Comparison of ENCODE assay signal across 20 cellular contexts in the genomic region with DNA sequence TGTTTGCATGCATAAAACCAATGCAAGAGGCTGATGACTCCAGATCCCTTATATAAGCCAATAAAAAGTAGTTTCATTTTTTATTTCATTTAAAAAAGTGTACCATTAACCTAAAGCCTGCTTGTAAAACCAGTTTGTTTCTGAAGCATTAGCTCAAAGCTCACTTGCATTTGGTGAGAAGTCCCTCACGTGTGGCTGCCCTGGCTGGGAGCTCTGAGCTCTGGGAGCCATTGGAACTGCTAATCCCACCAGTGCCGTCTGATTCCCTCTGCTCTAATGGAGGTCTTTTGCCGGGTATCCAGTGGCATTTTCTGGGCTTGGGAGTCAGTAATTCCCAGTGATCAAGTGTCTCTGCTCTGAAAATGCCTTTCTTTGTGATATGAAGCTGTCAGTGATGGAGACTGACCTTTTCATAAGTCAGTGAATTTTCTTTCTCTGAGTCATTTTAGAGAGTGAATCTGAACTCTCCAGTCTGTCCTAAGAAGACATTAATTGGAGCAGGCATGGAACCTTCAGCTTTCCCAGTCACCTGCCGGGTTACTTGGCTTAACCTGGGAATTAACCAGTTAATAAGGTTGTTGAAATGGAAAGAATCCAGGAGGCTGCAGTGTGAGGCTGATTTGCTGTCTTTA. TPM values are rescaled to one million over a fixed set of nuclear protein-coding genes. Genes with fewer than 3 reads are reported as not detected.
DNase-seq lines count a peak whose midpoint lies in the region; ATAC-seq and TF ChIP-seq lines count a peak whose summit lies in the region.
"Had no signal": no experiment of that assay in that cellular context is flagged by ENCODE, and none has a peak within 500 bp of the region (broad histone marks: within the 10 kb centered on the region; RNA-seq: fewer than 3 reads in every experiment).

No MANE protein-coding gene starts in this region.

- H3K27ac ChIP-seq in PC-3 (ENCODE audit: low read length) (no peak overlapping the region), mesenchymal stem cell (ENCODE audit: low read length, poor library complexity, severe bottlenecking) (no peak overlapping the region)
- H3K27ac ChIP-seq: lower lobe of right lung, psoas muscle, stomach had no signal

- no peaks in the 10 kb centered on the region for H4K20me1 ChIP-seq in PC-3 (ENCODE audit: low read length)

- H3K27me3 Mint-ChIP-seq in activated T-helper 2 cell treated with anti-CD3 and anti-CD28 coated beads, Interferon-gamma antibody, Interleukin-2, Interleukin-4, amounts not matched to agents 10 μg/mL and 5 μg/mL and 100 μg/mL, durations not matched to agents 14 hours and 24 hours and 36 hours (ENCODE audit: low read depth): no peaks in the 10 kb centered on the region
- H3K27me3 Mint-ChIP-seq: naive thymus-derived CD4-positive, alpha-beta T cell had no signal

- ATAC-seq in PC-3 (peak; percentile 22), esophagus mucosa (no peak)
- ATAC-seq: lower lobe of right lung; naive thymus-derived CD4-positive, alpha-beta T cell; psoas muscle; T-helper 17 cell had no signal

- no peaks in the 10 kb centered on the region for H3K79me2 ChIP-seq in PC-3 (ENCODE audit: low read length)

- H3K14ac ChIP-seq in mesenchymal stem cell (ENCODE audit: low read length in 2 of 2): no peak overlapping the region

- intact Hi-C loops in PC-3 (cut with micrococcal nuclease): no loop called here
- intact Hi-C loops in activated T-helper 2 cell treated with anti-CD3 and anti-CD28 coated beads, Interferon-gamma antibody, Interleukin-2, Interleukin-4, amounts not matched to agents 10 μg/mL and 5 μg/mL and 100 μg/mL, durations not matched to agents 14 hours and 24 hours and 36 hours (cut with micrococcal nuclease): no loop called here

- H3K36me3 Mint-ChIP-seq in activated T-helper 2 cell treated with anti-CD3 and anti-CD28 coated beads, Interferon-gamma antibody, Interleukin-2, Interleukin-4, amounts not matched to agents 10 μg/mL and 5 μg/mL and 100 μg/mL, durations not matched to agents 14 hours and 24 hours and 36 hours (ENCODE audit: low read depth): no peaks in the 10 kb centered on the region
- H3K36me3 Mint-ChIP-seq: naive thymus-derived CD4-positive, alpha-beta T cell had no signal

- CTCF ChIA-PET in PC-3 (lab: Charles Lee): no interaction called here

- H2BK15ac ChIP-seq in mesenchymal stem cell (ENCODE audit: low read depth, poor library complexity, severe bottlenecking): no peak overlapping the region

- POLR2A ChIA-PET in PC-3 (lab: Charles Lee; ENCODE audit: unreplicated experiment): no interaction called here

- no peaks in the 10 kb centered on the region for H3F3A ChIP-seq in PC-3 (ENCODE audit: low read length, unreplicated experiment)

- H2BK5ac ChIP-seq in mesenchymal stem cell (ENCODE audit: low read depth, low read length, poor library complexity, severe bottlenecking): no peak overlapping the region

- no peak overlapping the region for H3K27ac Mint-ChIP-seq in activated T-helper 2 cell treated with anti-CD3 and anti-CD28 coated beads, Interferon-gamma antibody, Interleukin-2, Interleukin-4, amounts not matched to agents 10 μg/mL and 5 μg/mL and 100 μg/mL, durations not matched to agents 14 hours and 24 hours and 36 hours
- H3K27ac Mint-ChIP-seq: activated naive CD4-positive, alpha-beta T cell treated with anti-CD3 and anti-CD28 coated beads for 36 hours; naive thymus-derived CD4-positive, alpha-beta T cell; T-helper 17 cell had no signal

- no peak overlapping the region for H3K4me3 ChIP-seq in PC-3 (ENCODE audit: low read length)
- no peak overlapping the region for H3K4me3 ChIP-seq in choroid plexus epithelial cell (ENCODE audit: low read depth, low read length)
- H3K4me3 ChIP-seq in mesenchymal stem cell (ENCODE audit: insufficient read depth in 1 of 2, low read depth in 1 of 2, low read length in 2 of 2): no peak overlapping the region
- H3K4me3 ChIP-seq: lower lobe of right lung, psoas muscle, stomach had no signal

- H4K8ac ChIP-seq in mesenchymal stem cell (ENCODE audit: low read length): no peak overlapping the region

- TF ChIP-seq CTCF in PC-3 (conservative IDR thresholded peaks at IDR 0.05; ENCODE audit: low read depth, low read length) (no peak), choroid plexus epithelial cell (conservative IDR thresholded peaks at IDR 0.05; ENCODE audit: low read depth, low read length) (no peak)

- WGBS in mesenchymal stem cell: 68% methylated on average over 4 of the region's 4 CpGs

- H2BK120ac ChIP-seq in mesenchymal stem cell (ENCODE audit: low read depth, low read length): no peak overlapping the region

- H3K4me3 Mint-ChIP-seq in activated T-helper 2 cell treated with anti-CD3 and anti-CD28 coated beads, Interferon-gamma antibody, Interleukin-2, Interleukin-4, amounts not matched to agents 10 μg/mL and 5 μg/mL and 100 μg/mL, durations not matched to agents 14 hours and 24 hours and 36 hours (ENCODE audit: low read depth): no peak overlapping the region
- H3K4me3 Mint-ChIP-seq: activated naive CD4-positive, alpha-beta T cell treated with anti-CD3 and anti-CD28 coated beads for 36 hours; CD14-positive monocyte; naive thymus-derived CD4-positive, alpha-beta T cell; T-helper 17 cell had no signal

- H3K4ac ChIP-seq in mesenchymal stem cell (ENCODE audit: low read depth in 1 of 2, low read length in 2 of 2): no peak overlapping the region

- H2BK12ac ChIP-seq in mesenchymal stem cell (ENCODE audit: low read length in 2 of 2): no peak overlapping the region

- H3K9me2 ChIP-seq in PC-3 (replicated peaks; ENCODE audit: low read length): no peaks in the 10 kb centered on the region

- no peak overlapping the region for H3K18ac ChIP-seq in mesenchymal stem cell (ENCODE audit: low read depth in 1 of 2, low read length in 2 of 2)

- H3K36me3 ChIP-seq in PC-3 (ENCODE audit: low read depth, low read length) (no peaks in the 10 kb centered on the region), mesenchymal stem cell (ENCODE audit: control insufficient read depth in 1 of 2, insufficient read depth in 2 of 2, low read depth in 1 of 2, low read length in 2 of 2) (no peaks in the 10 kb centered on the region)
- H3K36me3 ChIP-seq: lower lobe of right lung, stomach had no signal

- no peaks in the 10 kb centered on the region for H3K9me3 ChIP-seq in PC-3 (ENCODE audit: low read length)
- no peaks in the 10 kb centered on the region for H3K9me3 ChIP-seq in mesenchymal stem cell (ENCODE audit: control insufficient read depth, low read length)
- H3K9me3 ChIP-seq: lower lobe of right lung, psoas muscle, stomach had no signal

- H3K4me2 ChIP-seq in PC-3 (ENCODE audit: low read length): no peak overlapping the region
- no peak overlapping the region for H3K4me2 ChIP-seq in mesenchymal stem cell (ENCODE audit: low read length, poor library complexity, severe bottlenecking)

- H4K91ac ChIP-seq in mesenchymal stem cell (ENCODE audit: low read length): no peak overlapping the region

- no TSS peak for BruUV-seq in PC-3 (replicated peaks; lab: Mats Ljungman, UMichigan)

- peaks cover 6% of the 10 kb centered on the region; the same call in 1 of the 2 replicates for H3K4me1 ChIP-seq in PC-3 (ENCODE audit: insufficient read depth, low read length)
- peaks cover 5% of the 10 kb centered on the region for H3K4me1 ChIP-seq in mesenchymal stem cell (ENCODE audit: control insufficient read depth, insufficient read depth, low read depth, low read length)

- H3K9ac ChIP-seq in PC-3 (ENCODE audit: low read length): no peak overlapping the region
- H3K9ac ChIP-seq in mesenchymal stem cell (ENCODE audit: low read length): no peak overlapping the region

- H3K23ac ChIP-seq in mesenchymal stem cell (ENCODE audit: low read length in 2 of 2): no peak overlapping the region

- H3K79me1 ChIP-seq in mesenchymal stem cell (replicated peaks; ENCODE audit: low read length, poor library complexity, severe bottlenecking): no peaks in the 10 kb centered on the region

- H3K4me1 Mint-ChIP-seq in activated T-helper 2 cell treated with anti-CD3 and anti-CD28 coated beads, Interferon-gamma antibody, Interleukin-2, Interleukin-4, amounts not matched to agents 10 μg/mL and 5 μg/mL and 100 μg/mL, durations not matched to agents 14 hours and 24 hours and 36 hours (ENCODE audit: low read depth): peaks cover 3% of the 10 kb centered on the region

- no peaks in the 10 kb centered on the region for H3K27me3 ChIP-seq in PC-3 (ENCODE audit: low read length)
- H3K27me3 ChIP-seq in mesenchymal stem cell (ENCODE audit: control insufficient read depth in 1 of 2, insufficient read depth in 1 of 2, low read length in 2 of 2): peaks cover 8 to 19% of the 10 kb centered on the region in 2 experiments
- H3K27me3 ChIP-seq: stomach had no signal

- H2AK5ac ChIP-seq in mesenchymal stem cell (ENCODE audit: low read length, severe bottlenecking): no peak overlapping the region

- H2AFZ ChIP-seq in PC-3 (ENCODE audit: low read length): no peak overlapping the region
- no peak overlapping the region for H2AFZ ChIP-seq in mesenchymal stem cell (ENCODE audit: low read depth, low read length)

- H3K9me3 Mint-ChIP-seq in activated T-helper 2 cell treated with anti-CD3 and anti-CD28 coated beads, Interferon-gamma antibody, Interleukin-2, Interleukin-4, amounts not matched to agents 10 μg/mL and 5 μg/mL and 100 μg/mL, durations not matched to agents 14 hours and 24 hours and 36 hours: no peaks in the 10 kb centered on the region
- H3K9me3 Mint-ChIP-seq: activated naive CD4-positive, alpha-beta T cell treated with anti-CD3 and anti-CD28 coated beads for 36 hours; naive thymus-derived CD4-positive, alpha-beta T cell had no signal

- peak; percentile 9 for DNase-seq in A172 (ENCODE audit: low spot score)
- peak; percentile 26 for DNase-seq in PC-3
- DNase-seq in choroid plexus epithelial cell (ENCODE audit: low read depth): peak; percentile 38
- DNase-seq in mesenchymal stem cell: peak; percentile 13
- DNase-seq in NCI-H748 (lab: John Stamatoyannopoulos, UW; ENCODE audit: unreplicated experiment): no peak
- no peak for DNase-seq in NCI-H748 treated with DMSO at 0.1 percent for 48 hours (lab: John Stamatoyannopoulos, UW)
- DNase-seq in activated T-helper 2 cell treated with anti-CD3 and anti-CD28 coated beads, Interferon-gamma antibody, Interleukin-2, Interleukin-4, amounts not matched to agents 10 μg/mL and 5 μg/mL and 100 μg/mL, durations not matched to agents 14 hours and 24 hours and 36 hours (ENCODE audit: low spot score): no peak
- DNase-seq: activated CD8-positive, alpha-beta memory T cell treated with anti-CD3 and anti-CD28 coated beads, Interleukin-2, amount 50 U/mL, for 48 hours; activated naive CD4-positive, alpha-beta T cell treated with anti-CD3 and anti-CD28 coated beads for 36 hours; DMS79 treated with DMSO at 0.1 percent for 48 hours; naive thymus-derived CD4-positive, alpha-beta T cell; NCI-H1105; NCI-H82; RPMI8226; stomach; T-helper 17 cell had no signal

RNA-seq across cellular contexts. Expression of a gene that starts 36.9 kb away (rescaled TPM):
- total RNA-seq in A172 (2014; rRNA removed; shearing (Covaris generic)): 27.1 and 30.2 TPM in 2 replicates
- 87.9 and 119 TPM in 2 replicates for total RNA-seq in PC-3 (2014; rRNA removed)
- polyA plus RNA-seq in mesenchymal stem cell (2013, experiment 1 of 2): 56.3 TPM
- polyA plus RNA-seq in mesenchymal stem cell (2013, experiment 2 of 2): 57.5 TPM
- 12.6 TPM for total RNA-seq in esophagus mucosa
- total RNA-seq in activated T-helper 2 cell treated with anti-CD3 and anti-CD28 coated beads, Interferon-gamma antibody, Interleukin-2, Interleukin-4, amounts not matched to agents 10 μg/mL and 5 μg/mL and 100 μg/mL, durations not matched to agents 14 hours and 24 hours and 36 hours: 0.74 and 1.3 TPM in 2 replicates
- polyA plus RNA-seq: naive thymus-derived CD4-positive, alpha-beta T cell had no signal

Comparison
In these comparisons a context has a peak if more than half of its experiments do, and no peak if none do; other contexts are left out.
1. DNase-seq: peak in A172 (single experiment), PC-3 (single experiment), choroid plexus epithelial cell (single experiment) and mesenchymal stem cell (single experiment); none in NCI-H748 (single experiment), NCI-H748 treated with DMSO at 0.1 percent for 48 hours (single experiment) and activated T-helper 2 cell treated with anti-CD3 and anti-CD28 coated beads, Interferon-gamma antibody, Interleukin-2, Interleukin-4, amounts not matched to agents 10 μg/mL and 5 μg/mL and 100 μg/mL, durations not matched to agents 14 hours and 24 hours and 36 hours (single experiment).